In genomic region chr20:44959896-44960852, GRCh38 we compare ENCODE assay signal across 1 cellular context.
TF ChIP-seq lines count a peak whose summit lies in the region.

A gene with protein sequence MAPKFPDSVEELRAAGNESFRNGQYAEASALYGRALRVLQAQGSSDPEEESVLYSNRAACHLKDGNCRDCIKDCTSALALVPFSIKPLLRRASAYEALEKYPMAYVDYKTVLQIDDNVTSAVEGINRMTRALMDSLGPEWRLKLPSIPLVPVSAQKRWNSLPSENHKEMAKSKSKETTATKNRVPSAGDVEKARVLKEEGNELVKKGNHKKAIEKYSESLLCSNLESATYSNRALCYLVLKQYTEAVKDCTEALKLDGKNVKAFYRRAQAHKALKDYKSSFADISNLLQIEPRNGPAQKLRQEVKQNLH (minus strand): TSS chr20:44960397. CDS start chr20:44960333, 64 bp downstream.

TF ChIP-seq in HEK293, 187 proteins besides CTCF, POLR2A, EP300 and RAD21 (continued from another document and continues in another):
- TF ChIP-seq ZNF280C (tag by site-specific recombination; IDR thresholded peaks at IDR 0.05) (no peak), ZNF366 (tag by site-specific recombination; conservative IDR thresholded peaks at IDR 0.05) (no peak; the same call in 1 of the 2 replicates), ZNF132 (tag by site-specific recombination; IDR thresholded peaks at IDR 0.05; ENCODE audit: borderline replicate concordance) (no peak), ZNF837 (tag by site-specific recombination; IDR thresholded peaks at IDR 0.05) (no peak), ZNF548 (tag by site-specific recombination; IDR thresholded peaks at IDR 0.05) (no peak), KLF1 (tag by site-specific recombination; IDR thresholded peaks at IDR 0.05) (peak; percentile 37; the same call in 1 of the 2 replicates), ZNF449 (tag by site-specific recombination; IDR thresholded peaks at IDR 0.05) (peak; percentile 91), ZNF19 (tag by site-specific recombination; IDR thresholded peaks at IDR 0.05; ENCODE audit: low read depth) (no peak), HOXA7 (CRISPR knock-in tag; IDR thresholded peaks at IDR 0.05; ENCODE audit: borderline replicate concordance) (no peak), ZNF510 (tag by site-specific recombination; IDR thresholded peaks at IDR 0.05; ENCODE audit: insufficient replicate concordance) (no peak), ZNF777 (tag by site-specific recombination; IDR thresholded peaks at IDR 0.05; ENCODE audit: borderline replicate concordance) (no peak), ZNF174 (tag by site-specific recombination; IDR thresholded peaks at IDR 0.05) (no peak), ZNF112 (tag by site-specific recombination; IDR thresholded peaks at IDR 0.05) (no peak), ZBTB7A (tag by site-specific recombination; IDR thresholded peaks at IDR 0.05; ENCODE audit: low read depth) (0 out of 2 replicates have a peak, but pooled peaks have one; percentile 45), TSHZ1 (tag by site-specific recombination; IDR thresholded peaks at IDR 0.05; ENCODE audit: borderline replicate concordance) (0 out of 2 replicates have a peak, but pooled peaks have one; percentile 19), ZNF776 (tag by site-specific recombination; IDR thresholded peaks at IDR 0.05; ENCODE audit: borderline replicate concordance) (no peak), BCL11A (tag by site-specific recombination; IDR thresholded peaks at IDR 0.05; ENCODE audit: low read depth) (no peak), ZSCAN30 (tag by site-specific recombination; IDR thresholded peaks at IDR 0.05) (no peak), ZNF133 (tag by site-specific recombination; IDR thresholded peaks at IDR 0.05) (no peak), ZNF621 (tag by site-specific recombination; IDR thresholded peaks at IDR 0.05) (no peak), RBAK (tag by site-specific recombination; IDR thresholded peaks at IDR 0.05) (no peak), SCRT1 (tag by site-specific recombination; IDR thresholded peaks at IDR 0.05; ENCODE audit: borderline replicate concordance) (no peak), ZNF311 (tag by site-specific recombination; IDR thresholded peaks at IDR 0.05; ENCODE audit: borderline replicate concordance) (no peak), ZNF660 (tag by site-specific recombination; IDR thresholded peaks at IDR 0.05) (no peak), ZNF596 (tag by site-specific recombination; IDR thresholded peaks at IDR 0.05) (no peak), ZFHX2 (tag by site-specific recombination; conservative IDR thresholded peaks at IDR 0.05) (0 out of 2 replicates have a peak, but pooled peaks have one; percentile 2), ZNF549 (tag by site-specific recombination; IDR thresholded peaks at IDR 0.05) (no peak), TRIM28 (IDR thresholded peaks at IDR 0.05; ENCODE audit: borderline replicate concordance, low read length) (no peak), HOXC10 (CRISPR knock-in tag; IDR thresholded peaks at IDR 0.05) (no peak), PRDM6 (tag by site-specific recombination; IDR thresholded peaks at IDR 0.05) (no peak), KLF7 (tag by site-specific recombination; IDR thresholded peaks at IDR 0.05; ENCODE audit: borderline replicate concordance) (no peak), ZNF501 (tag by site-specific recombination; IDR thresholded peaks at IDR 0.05) (no peak), INSM2 (tag by site-specific recombination; IDR thresholded peaks at IDR 0.05) (no peak), ZNF184 (tag by site-specific recombination; IDR thresholded peaks at IDR 0.05) (no peak), HIC1 (tag by site-specific recombination; IDR thresholded peaks at IDR 0.05) (no peak), ZNF138 (tag by site-specific recombination; IDR thresholded peaks at IDR 0.05; ENCODE audit: borderline replicate concordance) (no peak), ZNF677 (tag by site-specific recombination; IDR thresholded peaks at IDR 0.05) (no peak)
- TF ChIP-seq, protein P1, sequence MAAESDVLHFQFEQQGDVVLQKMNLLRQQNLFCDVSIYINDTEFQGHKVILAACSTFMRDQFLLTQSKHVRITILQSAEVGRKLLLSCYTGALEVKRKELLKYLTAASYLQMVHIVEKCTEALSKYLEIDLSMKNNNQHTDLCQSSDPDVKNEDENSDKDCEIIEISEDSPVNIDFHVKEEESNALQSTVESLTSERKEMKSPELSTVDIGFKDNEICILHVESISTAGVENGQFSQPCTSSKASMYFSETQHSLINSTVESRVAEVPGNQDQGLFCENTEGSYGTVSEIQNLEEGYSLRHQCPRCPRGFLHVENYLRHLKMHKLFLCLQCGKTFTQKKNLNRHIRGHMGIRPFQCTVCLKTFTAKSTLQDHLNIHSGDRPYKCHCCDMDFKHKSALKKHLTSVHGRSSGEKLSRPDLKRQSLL (tag by site-specific recombination; IDR thresholded peaks at IDR 0.05): peak; percentile 68; the same call in 1 of the 2 replicates
- TF ChIP-seq, protein P2, sequence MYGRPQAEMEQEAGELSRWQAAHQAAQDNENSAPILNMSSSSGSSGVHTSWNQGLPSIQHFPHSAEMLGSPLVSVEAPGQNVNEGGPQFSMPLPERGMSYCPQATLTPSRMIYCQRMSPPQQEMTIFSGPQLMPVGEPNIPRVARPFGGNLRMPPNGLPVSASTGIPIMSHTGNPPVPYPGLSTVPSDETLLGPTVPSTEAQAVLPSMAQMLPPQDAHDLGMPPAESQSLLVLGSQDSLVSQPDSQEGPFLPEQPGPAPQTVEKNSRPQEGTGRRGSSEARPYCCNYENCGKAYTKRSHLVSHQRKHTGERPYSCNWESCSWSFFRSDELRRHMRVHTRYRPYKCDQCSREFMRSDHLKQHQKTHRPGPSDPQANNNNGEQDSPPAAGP (tag by site-specific recombination; IDR thresholded peaks at IDR 0.05): peak; percentile 60; the same call in 1 of the 2 replicates
- TF ChIP-seq, protein P3, sequence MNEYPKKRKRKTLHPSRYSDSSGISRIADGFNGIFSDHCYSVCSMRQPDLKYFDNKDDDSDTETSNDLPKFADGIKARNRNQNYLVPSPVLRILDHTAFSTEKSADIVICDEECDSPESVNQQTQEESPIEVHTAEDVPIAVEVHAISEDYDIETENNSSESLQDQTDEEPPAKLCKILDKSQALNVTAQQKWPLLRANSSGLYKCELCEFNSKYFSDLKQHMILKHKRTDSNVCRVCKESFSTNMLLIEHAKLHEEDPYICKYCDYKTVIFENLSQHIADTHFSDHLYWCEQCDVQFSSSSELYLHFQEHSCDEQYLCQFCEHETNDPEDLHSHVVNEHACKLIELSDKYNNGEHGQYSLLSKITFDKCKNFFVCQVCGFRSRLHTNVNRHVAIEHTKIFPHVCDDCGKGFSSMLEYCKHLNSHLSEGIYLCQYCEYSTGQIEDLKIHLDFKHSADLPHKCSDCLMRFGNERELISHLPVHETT (tag by site-specific recombination; IDR thresholded peaks at IDR 0.05): no peak
- TF ChIP-seq, protein P4, sequence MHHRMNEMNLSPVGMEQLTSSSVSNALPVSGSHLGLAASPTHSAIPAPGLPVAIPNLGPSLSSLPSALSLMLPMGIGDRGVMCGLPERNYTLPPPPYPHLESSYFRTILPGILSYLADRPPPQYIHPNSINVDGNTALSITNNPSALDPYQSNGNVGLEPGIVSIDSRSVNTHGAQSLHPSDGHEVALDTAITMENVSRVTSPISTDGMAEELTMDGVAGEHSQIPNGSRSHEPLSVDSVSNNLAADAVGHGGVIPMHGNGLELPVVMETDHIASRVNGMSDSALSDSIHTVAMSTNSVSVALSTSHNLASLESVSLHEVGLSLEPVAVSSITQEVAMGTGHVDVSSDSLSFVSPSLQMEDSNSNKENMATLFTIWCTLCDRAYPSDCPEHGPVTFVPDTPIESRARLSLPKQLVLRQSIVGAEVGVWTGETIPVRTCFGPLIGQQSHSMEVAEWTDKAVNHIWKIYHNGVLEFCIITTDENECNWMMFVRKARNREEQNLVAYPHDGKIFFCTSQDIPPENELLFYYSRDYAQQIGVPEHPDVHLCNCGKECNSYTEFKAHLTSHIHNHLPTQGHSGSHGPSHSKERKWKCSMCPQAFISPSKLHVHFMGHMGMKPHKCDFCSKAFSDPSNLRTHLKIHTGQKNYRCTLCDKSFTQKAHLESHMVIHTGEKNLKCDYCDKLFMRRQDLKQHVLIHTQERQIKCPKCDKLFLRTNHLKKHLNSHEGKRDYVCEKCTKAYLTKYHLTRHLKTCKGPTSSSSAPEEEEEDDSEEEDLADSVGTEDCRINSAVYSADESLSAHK (tag by site-specific recombination; IDR thresholded peaks at IDR 0.05): no peak; the same call in 1 of the 2 replicates
